ENCODE assay signal across 16 cellular contexts in the genomic region with DNA sequence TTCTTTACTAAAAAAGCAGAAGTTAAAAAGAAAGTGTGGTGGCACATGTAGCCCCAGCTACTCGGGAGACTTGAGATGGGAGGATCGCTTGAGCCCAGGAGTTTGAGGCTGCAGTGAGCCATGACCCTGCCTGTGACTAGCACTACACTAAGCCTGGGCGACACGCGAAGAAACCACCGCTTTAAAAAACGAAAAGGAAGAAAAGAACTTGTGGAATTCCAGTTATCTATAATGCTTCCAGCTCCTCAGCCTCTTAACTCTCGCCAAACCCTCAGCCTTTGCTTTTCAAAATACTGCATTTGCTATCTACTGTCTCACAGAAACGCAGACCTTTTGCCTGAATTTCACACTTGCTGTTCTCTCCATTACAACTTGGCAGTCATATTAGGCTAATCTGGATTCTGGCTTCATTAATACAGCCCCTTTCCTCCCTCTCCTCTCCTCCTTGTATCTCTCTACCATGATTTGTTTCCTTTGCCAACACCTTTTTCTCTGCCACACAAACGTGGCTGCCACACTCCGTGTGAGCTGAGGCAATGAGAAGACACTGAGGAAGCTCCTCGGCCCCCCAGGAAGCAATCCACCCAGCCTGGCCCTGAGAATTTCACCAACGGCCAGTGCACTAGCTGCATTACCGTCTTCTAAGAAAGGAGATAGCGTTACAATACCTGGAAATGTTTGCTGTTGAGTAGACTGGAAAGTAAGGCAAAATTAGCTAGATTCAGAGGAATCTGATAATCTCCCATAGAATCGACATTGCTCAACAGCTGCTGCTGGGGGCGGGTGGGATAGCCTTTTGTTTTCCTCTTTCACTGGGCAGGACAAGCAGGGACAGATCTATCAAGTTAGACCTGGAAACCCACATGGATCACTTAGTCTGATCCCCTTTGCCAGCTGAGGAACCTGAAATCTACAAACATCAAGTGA. TPM values are rescaled to one million over a fixed set of nuclear protein-coding genes. Genes with fewer than 3 reads are reported as not detected.
DNase-seq lines count a peak whose midpoint lies in the region; TF ChIP-seq lines count a peak whose summit lies in the region.
"Had no signal": no experiment of that assay in that cellular context is flagged by ENCODE, and none has a peak within 500 bp of the region (broad histone marks: within the 10 kb centered on the region; RNA-seq: fewer than 3 reads in every experiment).

No MANE protein-coding gene starts in this region.

- H3K9me2 ChIP-seq in OCI-LY7 (ENCODE audit: insufficient read depth, low read length) = no peaks in the 10 kb centered on the region

- CTCF ChIA-PET in mammary epithelial cell (lab: Charles Lee; ENCODE audit: low non-redundant PET) = interaction anchor here (0.6 kb wide), 1 partner anchor 613 kb away, joined by 3 read pairs; no protein-coding TSS in a partner anchor
- CTCF ChIA-PET in OCI-LY7 (lab: Charles Lee; ENCODE audit: unreplicated experiment) = interaction anchor here (0.5 kb wide), 1 partner anchor 143 kb away, joined by 3 read pairs; no protein-coding TSS in a partner anchor

- H3K9me3 ChIP-seq in NT2/D1 (ENCODE audit: insufficient read depth, low read length) (no peaks in the 10 kb centered on the region), mammary epithelial cell (replicated peaks; ENCODE audit: insufficient read depth, low read length) (no peaks in the 10 kb centered on the region), subcutaneous abdominal adipose tissue (ENCODE audit: control insufficient read depth in 5 of 5, low read length in 5 of 5) (no peaks in the 10 kb centered on the region), OCI-LY7 (ENCODE audit: low read length) (no peaks in the 10 kb centered on the region)
- H3K9me3 ChIP-seq: Peyer's patch, stomach had no signal

- H3K4me1 ChIP-seq in NT2/D1 (ENCODE audit: insufficient read depth, insufficient read length) (no peaks in the 10 kb centered on the region), mammary epithelial cell (ENCODE audit: insufficient read depth, low read length) (peaks cover 24% of the 10 kb centered on the region), subcutaneous abdominal adipose tissue (ENCODE audit: control insufficient read depth in 5 of 5, insufficient read depth in 5 of 5, low read length in 5 of 5) (peaks cover 0 to 54% (median 39%) of the 10 kb centered on the region in 5 donors), OCI-LY7 (ENCODE audit: insufficient read depth, low read length, poor library complexity, severe bottlenecking) (no peaks in the 10 kb centered on the region)

- H3K4me3 ChIP-seq in NT2/D1 (ENCODE audit: insufficient read length, low read depth) (no peak overlapping the region), mammary epithelial cell (replicated peaks in 1 of 3; ENCODE audit: insufficient read depth in 1 of 3, low read depth in 2 of 3, low read length in 3 of 3) (no peak overlapping the region), subcutaneous abdominal adipose tissue (ENCODE audit: low read depth in 1 of 5, low read length in 5 of 5) (peak overlapping the region in 3 of 5 donors; percentile 12 to 26 (median 14)), OCI-LY7 (ENCODE audit: low read depth, low read length, poor library complexity, severe bottlenecking) (no peak overlapping the region)
- H3K4me3 ChIP-seq: GM12878, Peyer's patch, stomach had no signal

- no TSS peak for BruUV-seq in mammary epithelial cell (replicated peaks; lab: Mats Ljungman, UMichigan)
- BruUV-seq in OCI-LY7 (replicated peaks; lab: Mats Ljungman, UMichigan) = no TSS peak

- no peak overlapping the region for H3K4me2 ChIP-seq in mammary epithelial cell (ENCODE audit: insufficient read depth, low read depth, low read length)
- no peak overlapping the region for H3K4me2 ChIP-seq in OCI-LY7 (ENCODE audit: low read length)

- H2AFZ ChIP-seq in mammary epithelial cell (ENCODE audit: low read depth, low read length) (peak overlapping the region; percentile 4), OCI-LY7 (ENCODE audit: low read length) (no peak overlapping the region)

- H3K27ac ChIP-seq in mammary epithelial cell (ENCODE audit: insufficient read depth, low read depth, low read length) (no peak overlapping the region), subcutaneous abdominal adipose tissue (ENCODE audit: low read depth, low read length) (peak overlapping the region; percentile 65), OCI-LY7 (ENCODE audit: low read depth, low read length, poor library complexity, severe bottlenecking) (no peak overlapping the region)
- H3K27ac ChIP-seq: Peyer's patch had no signal

- no peak for TF ChIP-seq CTCF in mammary epithelial cell (conservative IDR thresholded peaks at IDR 0.05 in 1 of 2, IDR thresholded peaks at IDR 0.05 in 1 of 2; ENCODE audit: extremely low read depth in 1 of 2, insufficient read depth in 1 of 2, low read depth in 1 of 2, low read length in 2 of 2)
- TF ChIP-seq CTCF in OCI-LY7 (conservative IDR thresholded peaks at IDR 0.05; ENCODE audit: low read length) = no peak

- DNase-seq in NT2/D1 (ENCODE audit: low read depth, low spot score) = no peak
- peak; percentile 46 for DNase-seq in mammary epithelial cell
- peak; percentile 57 for DNase-seq in iris pigment epithelial cell (ENCODE audit: low read depth)
- DNase-seq in DMS79 treated with DMSO at 0.1 percent for 48 hours (lab: John Stamatoyannopoulos, UW) = no peak
- DNase-seq in stimulated activated naive CD4-positive, alpha-beta T cell (lab: John Stamatoyannopoulos, UW) = no peak
- DNase-seq in OCI-LY7 (ENCODE audit: low spot score) = no peak
- DNase-seq: activated CD8-positive, alpha-beta memory T cell treated with anti-CD3 and anti-CD28 coated beads, Interleukin-2, amount 50 U/mL, for 4 hours; left cardiac atrium; occipital lobe; Peyer's patch; stimulated activated CD4-positive, alpha-beta T cell treated with anti-CD3 and anti-CD28 coated beads, Interleukin-2, amount 100 ng/mL, for 48 hours; stomach; T-helper 9 cell had no signal

- POLR2A ChIA-PET in OCI-LY7 (lab: Charles Lee) = interaction anchor here (0.6 to 1.2 kb wide), 2 partner anchors 27 to 266 kb away, joined by 3 read pairs; no protein-coding TSS in a partner anchor

- WGBS in mammary epithelial cell (ENCODE audit: low coverage, missing lambda C conversion rate) = 44% methylated on average over 17 of the region's 17 CpGs

- H4K20me1 ChIP-seq in mammary epithelial cell (ENCODE audit: insufficient read depth, low read length) (no peaks in the 10 kb centered on the region), OCI-LY7 (ENCODE audit: insufficient read depth, low read length) (no peaks in the 10 kb centered on the region)

- intact Hi-C loops in mammary epithelial cell (cut with micrococcal nuclease) = no loop called here
- intact Hi-C loops in OCI-LY7 (cut with micrococcal nuclease; ENCODE audit: unreplicated experiment) = no loop called here

- H3K79me2 ChIP-seq in mammary epithelial cell (ENCODE audit: insufficient read depth, low read length) (no peaks in the 10 kb centered on the region), OCI-LY7 (ENCODE audit: insufficient read depth, low read depth, low read length) (no peaks in the 10 kb centered on the region)

- H3K27me3 ChIP-seq in NT2/D1 (ENCODE audit: insufficient read depth, insufficient read length) (no peaks in the 10 kb centered on the region), mammary epithelial cell (ENCODE audit: insufficient read depth, low read length) (no peaks in the 10 kb centered on the region), subcutaneous abdominal adipose tissue (ENCODE audit: control insufficient read depth in 5 of 5, insufficient read depth in 4 of 5, low read length in 5 of 5) (no peaks in the 10 kb centered on the region)
- H3K27me3 ChIP-seq: Peyer's patch, stomach had no signal

- in situ Hi-C loops in mammary epithelial cell (cut with MboI; ENCODE audit: low sequenced_read_pairs in 2 of 2) = no loop called here

- H3K9ac ChIP-seq in NT2/D1 (ENCODE audit: insufficient read length, low read depth) (peak overlapping the region; percentile 11), mammary epithelial cell (ENCODE audit: insufficient read depth, low read length) (no peak overlapping the region), subcutaneous abdominal adipose tissue (ENCODE audit: low read length in 5 of 5) (peak overlapping the region in 4 of 5 donors; percentile 11 to 54 (median 30))

- H3K36me3 ChIP-seq in NT2/D1 (ENCODE audit: insufficient read depth, insufficient read length, low read length) (peaks cover 31% of the 10 kb centered on the region), mammary epithelial cell (ENCODE audit: insufficient read depth, low read length) (peaks cover 6% of the 10 kb centered on the region), subcutaneous abdominal adipose tissue (ENCODE audit: control insufficient read depth in 5 of 5, insufficient read depth in 5 of 5, low read length in 5 of 5) (peaks cover 1 to 32% (median 16%) of the 10 kb centered on the region in 5 donors), OCI-LY7 (ENCODE audit: insufficient read depth, low read length) (peaks cover 37% of the 10 kb centered on the region)

- dilution Hi-C loops in mammary epithelial cell (cut with HindIII; ENCODE audit: low sequenced_read_pairs) = no loop called here

RNA-seq across cellular contexts. Expression of gene CALML5, which starts 37.2 kb away (rescaled TPM):
- not detected for total RNA-seq in mammary epithelial cell
- 0.32 TPM for polyA plus RNA-seq in mammary epithelial cell
- not detected for polyA minus RNA-seq in mammary epithelial cell
- not detected in 2 replicates for total RNA-seq in OCI-LY7 (2014; rRNA removed; shearing (Covaris generic))
- total RNA-seq in OCI-LY7 (2022) = not detected in 2 replicates
- total RNA-seq: GM12878, left cardiac atrium, occipital lobe, Peyer's patch had no signal
- polyA plus RNA-seq: GM12878, IgD-negative memory B cell had no signal

RNA-seq across cellular contexts. Expression of gene NET1, which starts 49.8 kb away (rescaled TPM):
- total RNA-seq in mammary epithelial cell (10 to 100 TPM in 1 of 2 donors, 1 to 10 TPM in 1; 8.3 to 15.1 TPM), OCI-LY7 (2022) (46.3 and 46.9 TPM in 2 replicates)
- 12.2 TPM for polyA plus RNA-seq in mammary epithelial cell
- polyA minus RNA-seq in mammary epithelial cell = 40.7 TPM
- 39.8 and 51.4 TPM in 2 replicates for total RNA-seq in OCI-LY7 (2014; rRNA removed; shearing (Covaris generic))

RNA-seq across cellular contexts. Expression of gene TUBAL3, which starts 57.5 kb away (rescaled TPM):
- under 1 TPM; 0.17 to 0.73 TPM for total RNA-seq in mammary epithelial cell
- polyA plus RNA-seq in mammary epithelial cell = 7.4 TPM
- 26.7 TPM for polyA minus RNA-seq in mammary epithelial cell
- not detected in 2 replicates for total RNA-seq in OCI-LY7 (2014; rRNA removed; shearing (Covaris generic))
- total RNA-seq in OCI-LY7 (2022) = not detected in 2 replicates
- total RNA-seq: GM12878, occipital lobe had no signal
- polyA plus RNA-seq: IgD-negative memory B cell had no signal

Comparison
In these comparisons a context has a peak if more than half of its experiments do, and no peak if none do; other contexts are left out.
1. DNase-seq: peak in mammary epithelial cell (single experiment) and iris pigment epithelial cell (single experiment); none in NT2/D1 (single experiment), DMS79 treated with DMSO at 0.1 percent for 48 hours (single experiment), stimulated activated naive CD4-positive, alpha-beta T cell (0 of 6) and OCI-LY7 (single experiment).
2. H3K4me3 ChIP-seq: peak in subcutaneous abdominal adipose tissue (3 of 5); none in NT2/D1 (single experiment), mammary epithelial cell (0 of 3) and OCI-LY7 (single experiment).